Comparison of ENCODE assay signal across 8 cellular contexts in the genomic region with DNA sequence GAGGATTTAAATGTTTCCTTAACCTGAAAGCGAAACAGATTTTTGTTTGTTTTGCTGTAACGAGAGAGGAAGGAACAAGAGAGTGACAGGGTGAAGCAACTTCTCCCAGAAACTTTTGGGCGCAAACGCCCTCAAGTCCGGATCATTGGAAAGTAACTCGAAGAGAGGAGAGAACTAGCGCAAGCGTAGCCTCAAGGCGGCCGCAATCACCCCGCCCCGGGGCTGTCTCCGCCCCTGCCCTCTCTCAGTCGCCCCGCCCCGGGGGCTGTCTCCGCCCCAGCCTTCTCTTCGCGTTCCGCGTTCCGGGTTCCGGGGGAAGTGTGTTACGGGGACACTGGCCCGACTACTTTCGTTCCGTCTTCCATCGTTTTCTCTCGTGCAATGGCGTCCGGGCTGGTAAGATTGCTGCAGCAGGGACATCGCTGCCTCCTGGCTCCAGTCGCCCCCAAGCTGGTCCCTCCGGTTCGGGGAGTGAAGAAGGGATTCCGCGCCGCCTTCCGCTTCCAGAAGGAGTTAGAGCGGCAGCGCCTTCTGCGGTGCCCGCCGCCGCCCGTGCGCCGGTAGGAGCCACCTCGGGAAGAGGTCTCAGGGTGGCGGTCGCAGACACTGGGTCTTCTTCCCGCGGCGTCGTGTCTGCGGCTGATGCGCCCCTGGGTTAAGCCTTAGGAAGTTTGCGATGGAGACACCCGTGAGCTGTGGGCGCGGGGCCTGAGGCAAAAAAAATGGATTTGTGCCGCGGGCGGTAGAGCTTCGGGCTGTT.
DNase-seq lines count a peak whose midpoint lies in the region; ATAC-seq lines count a peak whose summit lies in the region.

Gene MRPL44, plus strand, starts transcription at position 372 of the 760 bp plus-strand sequence. Its CDS starts 10 bp downstream, at position 382.

- peak within 1 kb of the TSS; percentile 79 for H3K4me3 ChIP-seq in BLaER1

- DNase-seq in NCI-H748 (lab: John Stamatoyannopoulos, UW; ENCODE audit: unreplicated experiment) (peak; percentile 96), dedifferentiated amniotic fluid mesenchymal stem cell (ENCODE audit: extremely low spot score) (peak; percentile 94), left kidney (ENCODE audit: low read depth, low spot score) (peak; percentile 97)
- DNase-seq in activated CD4-positive, alpha-beta T cell treated with anti-CD3 and anti-CD28 coated beads, Interleukin-2, amount 50 U/mL, for 1 hour: peak; percentile 98
- peak; percentile 95 for DNase-seq in stimulated activated CD4-positive, alpha-beta T cell treated with anti-CD3 and anti-CD28 coated beads, Interleukin-2, amount 100 ng/mL, for 4 hours (ENCODE audit: low read depth)

- H3K4me2 ChIP-seq in BLaER1: peak within 1 kb of the TSS; percentile 84

- H3K27me3 ChIP-seq in BLaER1: no peaks in the 10 kb centered on the region

- ATAC-seq in GM19328 (IDR thresholded peaks at IDR 0.05; ENCODE audit: unreplicated experiment): peak; percentile 88
- peak; percentile 92 for ATAC-seq in HG03520 (IDR thresholded peaks at IDR 0.05; ENCODE audit: unreplicated experiment)

- no peaks in the 10 kb centered on the region for H3K9me3 ChIP-seq in BLaER1

- H3K4me1 ChIP-seq in BLaER1: peaks cover 48% of the 10 kb centered on the region

- H3K36me3 ChIP-seq in BLaER1: peaks cover 27% of the 10 kb centered on the region

- peaks cover 44% of the 10 kb centered on the region for H4K20me1 ChIP-seq in BLaER1

- H3K27ac ChIP-seq in BLaER1: peak within 1 kb of the TSS; percentile 96

- H3K9ac ChIP-seq in BLaER1: peak within 1 kb of the TSS; percentile 95

Comparison
In these comparisons a context has a peak if more than half of its experiments do, and no peak if none do; other contexts are left out.
1. Peak in every context shown above with its lines: DNase-seq, ATAC-seq, H3K4me3 ChIP-seq and H3K27ac ChIP-seq.